In genomic region chr15:78564743-78565096, GRCh38 we compare ENCODE assay signal across 9 cellular contexts. TPM values are rescaled to one million over a fixed set of nuclear protein-coding genes. Genes with fewer than 3 reads are reported as not detected.
DNase-seq lines count a peak whose midpoint lies in the region; ATAC-seq and TF ChIP-seq lines count a peak whose summit lies in the region.
"Had no signal": no experiment of that assay in that cellular context is flagged by ENCODE, and none has a peak within 500 bp of the region (broad histone marks: within the 10 kb centered on the region; RNA-seq: fewer than 3 reads in every experiment).

No MANE protein-coding gene starts in this region.

- peak overlapping the region; percentile 78 for H3K4me3 Mint-ChIP-seq in dendritic cell treated with granulocyte-macrophage colony-stimulating factor and Interleukin-4, amounts not matched to agents 40 ng/mL and 50 ng/mL, for 4 days

- ATAC-seq in HG03469 (IDR thresholded peaks at IDR 0.05; ENCODE audit: unreplicated experiment) (peak; percentile 8), HG03442 (IDR thresholded peaks at IDR 0.05; ENCODE audit: unreplicated experiment) (no peak), GM18511 (IDR thresholded peaks at IDR 0.05; ENCODE audit: unreplicated experiment) (no peak)

- no peak overlapping the region for H3K4me3 ChIP-seq in smooth muscle cell

- peak overlapping the region; percentile 86 for H3K4me2 ChIP-seq in smooth muscle cell

- no peak overlapping the region for H3K9ac ChIP-seq in smooth muscle cell (ENCODE audit: low read depth)

- peaks cover 51% of the 10 kb centered on the region for H3K27me3 Mint-ChIP-seq in dendritic cell treated with granulocyte-macrophage colony-stimulating factor and Interleukin-4, amounts not matched to agents 40 ng/mL and 50 ng/mL, for 4 days

- 73% methylated on average over 11 of the region's 11 CpGs for WGBS in smooth muscle cell (ENCODE audit: low lambda C conversion rate)

- TF ChIP-seq CTCF in smooth muscle cell (IDR thresholded peaks at IDR 0.05; ENCODE audit: borderline replicate concordance, insufficient read depth, poor library complexity, severe bottlenecking), result no peak

- no peaks in the 10 kb centered on the region for H4K20me1 ChIP-seq in smooth muscle cell (ENCODE audit: low read depth)

- no peaks in the 10 kb centered on the region for H3F3A ChIP-seq in smooth muscle cell (ENCODE audit: low read depth)

- H3K27ac ChIP-seq in smooth muscle cell (ENCODE audit: low read depth), result no peak overlapping the region

- DNase-seq in DMS53 (lab: John Stamatoyannopoulos, UW) (peak; percentile 21), DMS53 treated with DMSO at 0.1 percent for 48 hours (lab: John Stamatoyannopoulos, UW; ENCODE audit: unreplicated experiment) (no peak), smooth muscle cell (lab: John Stamatoyannopoulos, UW; ENCODE audit: unreplicated experiment) (no peak), NCI-H82 treated with DMSO at 0.1 percent for 48 hours (lab: John Stamatoyannopoulos, UW; ENCODE audit: unreplicated experiment) (no peak)

- H3K4me1 ChIP-seq in smooth muscle cell (ENCODE audit: low read depth), result no peaks in the 10 kb centered on the region

- intact Hi-C loops in dendritic cell treated with granulocyte-macrophage colony-stimulating factor and Interleukin-4, amounts not matched to agents 40 ng/mL and 50 ng/mL, for 4 days (cut with micrococcal nuclease), result no loop called here

- H3K79me2 ChIP-seq in smooth muscle cell (ENCODE audit: low read depth), result no peaks in the 10 kb centered on the region

- H3K9me3 ChIP-seq in smooth muscle cell (replicated peaks; ENCODE audit: low read depth), result no peaks in the 10 kb centered on the region

- H3K4me1 Mint-ChIP-seq in dendritic cell treated with granulocyte-macrophage colony-stimulating factor and Interleukin-4, amounts not matched to agents 40 ng/mL and 50 ng/mL, for 4 days (ENCODE audit: low read depth), result peaks cover 21% of the 10 kb centered on the region

- H3K27me3 ChIP-seq in smooth muscle cell (ENCODE audit: low read depth), result peaks cover 10% of the 10 kb centered on the region

- H2AFZ ChIP-seq in smooth muscle cell (ENCODE audit: low read depth), result peak overlapping the region; percentile 34

- H3K36me3 ChIP-seq in smooth muscle cell (ENCODE audit: low read depth), result no peaks in the 10 kb centered on the region

- H3K27ac Mint-ChIP-seq in dendritic cell treated with granulocyte-macrophage colony-stimulating factor and Interleukin-4, amounts not matched to agents 40 ng/mL and 50 ng/mL, for 4 days, result no peak overlapping the region

- H3K9me3 Mint-ChIP-seq in dendritic cell treated with granulocyte-macrophage colony-stimulating factor and Interleukin-4, amounts not matched to agents 40 ng/mL and 50 ng/mL, for 4 days, result no peaks in the 10 kb centered on the region

- no peaks in the 10 kb centered on the region for H3K36me3 Mint-ChIP-seq in dendritic cell treated with granulocyte-macrophage colony-stimulating factor and Interleukin-4, amounts not matched to agents 40 ng/mL and 50 ng/mL, for 4 days (ENCODE audit: low read depth)

RNA-seq across cellular contexts. Expression of gene CHRNA5, which starts 0.6 kb away (rescaled TPM):
- total RNA-seq in smooth muscle cell, result 0.85 and 3.7 TPM in 2 replicates
- 0.85 and 2.4 TPM in 2 replicates for polyA plus RNA-seq in smooth muscle cell

RNA-seq across cellular contexts. Expression of gene PSMA4, which starts 24.5 kb away (rescaled TPM):
- 198 and 218 TPM in 2 replicates for total RNA-seq in smooth muscle cell
- 231 and 245 TPM in 2 replicates for polyA plus RNA-seq in smooth muscle cell

RNA-seq across cellular contexts. Expression of gene CHRNA3, which starts 56.1 kb away (rescaled TPM):
- total RNA-seq in smooth muscle cell, result 1.1 TPM in 1 of 2 replicates, not detected in the other
- polyA plus RNA-seq in smooth muscle cell, result 0.31 TPM in 1 of 2 replicates, not detected in the other
- total RNA-seq: dermis microvascular lymphatic vessel endothelial cell had no signal

RNA-seq across cellular contexts. Expression of gene HYKK, which starts 57.3 kb away (rescaled TPM):
- 0.54 and 1.7 TPM in 2 replicates for total RNA-seq in smooth muscle cell
- polyA plus RNA-seq in smooth muscle cell, result 2.1 and 2.4 TPM in 2 replicates
